Comparison of ENCODE assay signal across 9 cellular contexts in the genomic region with DNA sequence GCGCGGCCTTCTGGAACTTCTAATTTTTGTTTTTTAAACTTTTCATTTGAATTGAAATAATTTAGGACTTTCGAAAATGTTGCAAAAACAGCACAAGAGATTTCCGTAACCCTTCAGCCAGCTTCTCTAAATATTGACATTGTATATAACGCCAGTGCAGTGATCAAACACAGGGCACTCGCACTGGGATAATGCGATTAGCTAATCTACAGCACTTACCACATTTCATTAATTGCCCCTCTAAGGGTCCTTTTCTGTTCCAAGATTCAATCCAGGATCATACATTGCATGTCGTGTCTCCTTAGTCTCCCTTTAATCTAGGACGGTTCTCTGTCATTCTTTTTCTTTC. TPM values are rescaled to one million over a fixed set of nuclear protein-coding genes. Genes with fewer than 3 reads are reported as not detected.
DNase-seq lines count a peak whose midpoint lies in the region; ATAC-seq and TF ChIP-seq lines count a peak whose summit lies in the region.
"Had no signal": no experiment of that assay in that cellular context is flagged by ENCODE, and none has a peak within 500 bp of the region (broad histone marks: within the 10 kb centered on the region; RNA-seq: fewer than 3 reads in every experiment).

No MANE protein-coding gene starts in this region.

- 14% methylated on average over 9 of the region's 9 CpGs for WGBS in esophagus muscularis mucosa
- 5 to 23% (median 6%) methylated on average over 9 of the region's 9 CpGs for WGBS in psoas muscle, 3 donors

- H3K27me3 ChIP-seq in NT2/D1 (ENCODE audit: insufficient read depth, insufficient read length) = peaks cover 49% of the 10 kb centered on the region
- no peaks in the 10 kb centered on the region for H3K27me3 ChIP-seq in esophagus muscularis mucosa
- peaks cover 0 to 14% (median 0%) of the 10 kb centered on the region in 3 donors for H3K27me3 ChIP-seq in psoas muscle (ENCODE audit: insufficient read depth in 3 of 3, low read length in 2 of 3)

- H3K36me3 ChIP-seq in NT2/D1 (ENCODE audit: insufficient read depth, insufficient read length, low read length) (no peaks in the 10 kb centered on the region), esophagus muscularis mucosa (no peaks in the 10 kb centered on the region), psoas muscle (ENCODE audit: insufficient read depth in 1 of 2, low read depth in 1 of 2) (no peaks in the 10 kb centered on the region)

- TF ChIP-seq EP300 in esophagus muscularis mucosa (IDR thresholded peaks at IDR 0.05) = no peak

- intact Hi-C loops in esophagus muscularis mucosa (cut with DNase I) (loop anchor here (10.0 kb wide), 1 partner anchor 184 kb away; a partner anchor contains a TSS), psoas muscle (cut with DNase I) (no loop called here)

- H3K4me3 ChIP-seq in NT2/D1 (ENCODE audit: insufficient read length, low read depth) (peak overlapping the region; percentile 77), esophagus muscularis mucosa (peak overlapping the region; percentile 73 to 90 (median 79)), psoas muscle (peak overlapping the region; percentile 85)

- peak; percentile 13 for ATAC-seq in GM18505 (IDR thresholded peaks at IDR 0.05; ENCODE audit: unreplicated experiment)
- ATAC-seq in psoas muscle = peak in 1 of 4 donors; percentile 19
- no peak for ATAC-seq in GM21619 (IDR thresholded peaks at IDR 0.05; ENCODE audit: unreplicated experiment)

- TF ChIP-seq CTCF in esophagus muscularis mucosa (IDR thresholded peaks at IDR 0.05) (no peak), psoas muscle (IDR thresholded peaks at IDR 0.05) (no peak)

- peak overlapping the region; percentile 76 to 84 (median 79) for H3K27ac ChIP-seq in esophagus muscularis mucosa (replicated peaks in 1 of 4)
- H3K27ac ChIP-seq in psoas muscle = peak overlapping the region; percentile 60

- H3K9me3 ChIP-seq in NT2/D1 (ENCODE audit: insufficient read depth, low read length) (no peaks in the 10 kb centered on the region), esophagus muscularis mucosa (no peaks in the 10 kb centered on the region), psoas muscle (no peaks in the 10 kb centered on the region)

- DNase-seq in NT2/D1 (ENCODE audit: low read depth, low spot score) (no peak), esophagus muscularis mucosa (ENCODE audit: extremely low spot score) (no peak), psoas muscle (no peak), HT-29 (ENCODE audit: low spot score) (no peak)
- DNase-seq in NK-92 treated with Interleukin-12 subunit alpha and Interleukin-12 subunit beta, amount 100 ng/mL, for 24 hours (lab: John Stamatoyannopoulos, UW) = no peak
- no peak for DNase-seq in stimulated activated CD4-positive, alpha-beta T cell treated with anti-CD3 and anti-CD28 coated beads, Interleukin-4, amount 100 ng/mL, for 4 hours

- no peak overlapping the region for H3K9ac ChIP-seq in NT2/D1 (ENCODE audit: insufficient read length, low read depth)

- TF ChIP-seq POLR2A in GM18505 (IDR thresholded peaks at IDR 0.05; ENCODE audit: borderline replicate concordance, extremely low read depth, insufficient read depth, insufficient read length) (no peak), esophagus muscularis mucosa (IDR thresholded peaks at IDR 0.05; ENCODE audit: low read depth) (no peak)

- no peaks in the 10 kb centered on the region for H3K4me1 ChIP-seq in NT2/D1 (ENCODE audit: insufficient read depth, insufficient read length)
- H3K4me1 ChIP-seq in esophagus muscularis mucosa = peaks cover 11 to 34% (median 18%) of the 10 kb centered on the region in 4 donors
- H3K4me1 ChIP-seq in psoas muscle = peaks cover 13% of the 10 kb centered on the region

RNA-seq across cellular contexts. Expression of a gene that starts 0.3 kb away (rescaled TPM):
- total RNA-seq in esophagus muscularis mucosa (10 to 100 TPM; 30.8 to 46.9 (median 34.9) TPM), psoas muscle (1 to 10 TPM; 4.6 to 7.5 (median 5.3) TPM)
- 1 to 10 TPM; 2.7 to 3.1 (median 3.1) TPM for polyA plus RNA-seq in psoas muscle
- 1.8 and 2.0 TPM in 2 replicates for total RNA-seq in HT-29 (2014; rRNA removed; shearing (Covaris generic))
- polyA plus RNA-seq: neural cell had no signal
